In the genomic region with DNA sequence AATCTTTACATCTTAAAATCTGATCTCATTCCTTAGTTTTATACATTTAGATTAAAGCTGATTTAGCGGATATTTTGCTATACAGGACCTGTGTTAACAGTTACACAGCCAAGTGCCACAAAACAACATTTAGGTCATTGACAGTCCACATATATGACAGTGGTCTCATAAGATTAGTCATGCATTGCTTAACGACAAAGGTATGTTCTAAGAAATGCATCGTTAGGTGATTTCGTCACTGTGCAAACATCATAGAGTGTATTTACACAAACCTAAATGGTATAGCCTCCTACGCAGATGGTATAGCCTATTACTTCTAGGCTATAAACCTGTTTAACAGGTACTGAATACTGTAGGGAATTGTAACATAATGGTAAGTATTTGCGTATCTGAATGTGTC, we compare ENCODE assay signal across 13 cellular contexts. TPM values are rescaled to one million over a fixed set of nuclear protein-coding genes. Genes with fewer than 3 reads are reported as not detected.
DNase-seq lines count a peak whose midpoint lies in the region; ATAC-seq and TF ChIP-seq lines count a peak whose summit lies in the region.
"Had no signal": no experiment of that assay in that cellular context is flagged by ENCODE, and none has a peak within 500 bp of the region (broad histone marks: within the 10 kb centered on the region; RNA-seq: fewer than 3 reads in every experiment).

No MANE protein-coding gene starts in this region.

- H3K27ac Mint-ChIP-seq in mesothelial cell of epicardium: peak overlapping the region; percentile 88
- H3K27ac Mint-ChIP-seq: activated T-helper 17 cell treated with anti-CD3 and anti-CD28 coated beads, Interleukin-2, amount 50 U/mL, for 72 hours had no signal

- H3K4me1 Mint-ChIP-seq in mesothelial cell of epicardium: peaks cover 40% of the 10 kb centered on the region
- H3K4me1 Mint-ChIP-seq: activated T-helper 17 cell treated with anti-CD3 and anti-CD28 coated beads, Interleukin-2, amount 50 U/mL, for 72 hours had no signal

- no peak for ATAC-seq in HG03045 (IDR thresholded peaks at IDR 0.05; ENCODE audit: unreplicated experiment)
- ATAC-seq in HG02678 (IDR thresholded peaks at IDR 0.05; ENCODE audit: unreplicated experiment): no peak
- ATAC-seq: activated T-helper 17 cell treated with anti-CD3 and anti-CD28 coated beads, Interleukin-2, amount 50 U/mL, for 72 hours had no signal

- DNase-seq in ELR (ENCODE audit: low read depth) (peak; percentile 60), NCI-H187 treated with DMSO at 0.1 percent for 48 hours (lab: John Stamatoyannopoulos, UW) (peak; percentile 61), SW480 (ENCODE audit: low spot score) (peak; percentile 27), mesothelial cell of epicardium (ENCODE audit: low spot score in 2 of 2, unreplicated experiment in 2 of 2) (no peak)
- no peak for DNase-seq in activated CD4-positive, alpha-beta T cell treated with anti-CD3 and anti-CD28 coated beads, Interleukin-2, amount 50 U/mL, for 48 hours
- DNase-seq: activated CD4-positive, alpha-beta T cell treated with anti-CD3 and anti-CD28 coated beads, Interleukin-2, amount 50 U/mL, for 4 hours; effector memory CD4-positive, alpha-beta T cell; NCI-H2029 treated with DMSO at 0.1 percent for 48 hours; sigmoid colon; T-helper 9 cell had no signal

- H3K27me3 Mint-ChIP-seq in mesothelial cell of epicardium (ENCODE audit: low read depth): no peaks in the 10 kb centered on the region

- H3K36me3 Mint-ChIP-seq in mesothelial cell of epicardium: no peaks in the 10 kb centered on the region

- H3K4me3 Mint-ChIP-seq in mesothelial cell of epicardium: no peak overlapping the region
- H3K4me3 Mint-ChIP-seq: activated T-helper 17 cell treated with anti-CD3 and anti-CD28 coated beads, Interleukin-2, amount 50 U/mL, for 72 hours had no signal

- no peak for TF ChIP-seq CTCF in mesothelial cell of epicardium (IDR thresholded peaks at IDR 0.05; ENCODE audit: unreplicated experiment)

- peaks cover 4% of the 10 kb centered on the region for H3K9me3 Mint-ChIP-seq in mesothelial cell of epicardium
- H3K9me3 Mint-ChIP-seq: activated T-helper 17 cell treated with anti-CD3 and anti-CD28 coated beads, Interleukin-2, amount 50 U/mL, for 72 hours had no signal

RNA-seq across cellular contexts. Expression of a gene that starts 21.6 kb away (rescaled TPM):
- total RNA-seq in mesothelial cell of epicardium: 33.5 to 36.6 TPM (median 35.4 TPM) in 3 replicates

Comparison
In these comparisons a context has a peak if more than half of its experiments do, and no peak if none do; other contexts are left out.
1. DNase-seq: peak in ELR (single experiment), NCI-H187 treated with DMSO at 0.1 percent for 48 hours (single experiment) and SW480 (single experiment); none in mesothelial cell of epicardium (0 of 2) and activated CD4-positive, alpha-beta T cell treated with anti-CD3 and anti-CD28 coated beads, Interleukin-2, amount 50 U/mL, for 48 hours (0 of 2).